Comparison of ENCODE assay signal across 1 cellular context in genomic region chr5:33565304-33565703, GRCh38.
TF ChIP-seq lines count a peak whose summit lies in the region.

No MANE protein-coding gene starts in this region.

TF ChIP-seq in GM12878, 131 proteins besides CTCF, POLR2A, EP300 and RAD21 (continued from another document):
- TF ChIP-seq PRDM15 (CRISPR knock-in tag; IDR thresholded peaks at IDR 0.05) (no peak), MAX (IDR thresholded peaks at IDR 0.05; ENCODE audit: low read depth, low read length) (no peak), RUNX3 (IDR thresholded peaks at IDR 0.05; ENCODE audit: low read length) (no peak), ZNF24 (IDR thresholded peaks at IDR 0.05) (no peak), SMAD1 (IDR thresholded peaks at IDR 0.05; ENCODE audit: low read depth, partially characterized antibody) (no peak), USF1 (IDR thresholded peaks at IDR 0.05; ENCODE audit: borderline replicate concordance, extremely low read length, insufficient read depth, low read depth, low read length) (no peak), ZBTB40 (IDR thresholded peaks at IDR 0.05; ENCODE audit: borderline replicate concordance) (no peak), ATF2 (IDR thresholded peaks at IDR 0.05; ENCODE audit: low read length) (no peak), SP1 (IDR thresholded peaks at IDR 0.05; ENCODE audit: low read depth, low read length) (no peak), TCF12 (IDR thresholded peaks at IDR 0.05; ENCODE audit: low read depth, low read length) (no peak), TCF3 (IDR thresholded peaks at IDR 0.05; ENCODE audit: borderline replicate concordance, insufficient read depth, low read depth, low read length) (no peak), JUND (IDR thresholded peaks at IDR 0.05; ENCODE audit: low read depth, low read length) (no peak), NKRF (conservative IDR thresholded peaks at IDR 0.05) (no peak), SMAD5 (IDR thresholded peaks at IDR 0.05; ENCODE audit: low read depth) (no peak), TCF7 (IDR thresholded peaks at IDR 0.05; ENCODE audit: borderline replicate concordance) (no peak)
